ENCODE assay signal across 1 cellular context in genomic region chr16:85520853-85521736, GRCh38.
TF ChIP-seq lines count a peak whose summit lies in the region.

No MANE protein-coding gene starts in this region.

TF ChIP-seq in SK-N-SH, 30 proteins besides CTCF, POLR2A, EP300 and RAD21 (continued from another document):
- TF ChIP-seq EZH2phosphoT487 (IDR thresholded peaks at IDR 0.05; ENCODE audit: borderline replicate concordance, low read depth) = no peak
- no peak for TF ChIP-seq TCF12 (IDR thresholded peaks at IDR 0.05)
